ENCODE assay signal across 10 cellular contexts in the genomic region with DNA sequence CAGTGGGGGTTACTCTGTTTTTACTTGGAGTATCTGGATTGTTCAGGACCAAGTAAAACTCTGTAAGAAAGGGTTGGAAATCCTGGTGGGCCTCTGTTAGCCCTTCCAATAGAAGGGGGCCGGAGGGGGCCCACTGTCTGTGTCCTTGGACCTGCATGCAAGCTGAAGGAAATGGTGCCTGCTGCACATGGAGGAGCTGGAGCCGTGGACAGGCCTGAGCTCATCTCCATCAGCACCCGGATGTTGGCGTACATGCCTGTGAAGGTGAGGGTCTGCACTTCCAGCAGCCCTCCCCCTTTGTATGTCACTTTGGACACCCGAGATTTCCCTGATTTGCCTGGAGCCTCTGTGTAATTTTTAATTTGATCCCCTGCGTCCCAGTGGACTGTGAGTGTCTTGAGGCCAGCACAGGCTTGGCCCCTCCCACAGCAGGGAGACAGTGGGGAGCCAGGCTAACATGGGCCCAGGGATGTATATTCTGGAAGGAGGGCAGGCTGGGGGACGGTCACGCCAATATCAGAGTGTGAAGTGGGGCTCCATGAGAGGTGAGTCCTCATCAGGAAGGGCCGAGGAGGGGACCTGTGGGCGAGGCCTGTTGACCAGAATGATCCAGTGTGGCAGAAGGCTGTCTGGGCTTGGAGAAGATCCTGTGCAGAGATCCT. TPM values are rescaled to one million over a fixed set of nuclear protein-coding genes. Genes with fewer than 3 reads are reported as not detected.
DNase-seq lines count a peak whose midpoint lies in the region; ATAC-seq and TF ChIP-seq lines count a peak whose summit lies in the region.
"Had no signal": no experiment of that assay in that cellular context is flagged by ENCODE, and none has a peak within 500 bp of the region (broad histone marks: within the 10 kb centered on the region; RNA-seq: fewer than 3 reads in every experiment).

No MANE protein-coding gene starts in this region.

- WGBS in gastroesophageal sphincter (ENCODE audit: low coverage in 1 of 2), 2 donors: 83 to 90% methylated on average over 2 of the region's 10 CpGs

- TF ChIP-seq POLR2A in gastroesophageal sphincter (IDR thresholded peaks at IDR 0.05): no peak

- H3K4me3 ChIP-seq in gastroesophageal sphincter (no peak overlapping the region), subcutaneous abdominal adipose tissue (ENCODE audit: low read depth in 1 of 5, low read length in 5 of 5) (no peak overlapping the region)

- intact Hi-C loops in activated CD4-positive, alpha-beta T cell treated with anti-CD3 and anti-CD28 coated beads, Interleukin-2, amount 10 ng/mL, durations not matched to agents 24 days and 14 days (cut with micrococcal nuclease): loop anchor here (1.0 kb wide), 4 partner anchors 16 to 40 kb away; no protein-coding TSS in a partner anchor

- peak overlapping the region in 3 of 5 donors; percentile 9 to 28 (median 23) for H3K9ac ChIP-seq in subcutaneous abdominal adipose tissue (ENCODE audit: low read length in 5 of 5)

- H3K4me1 ChIP-seq in gastroesophageal sphincter (peaks cover 4 to 100% (median 31%) of the 10 kb centered on the region in 3 donors), subcutaneous abdominal adipose tissue (ENCODE audit: control insufficient read depth in 5 of 5, insufficient read depth in 5 of 5, low read length in 5 of 5) (peaks cover 0 to 40% (median 23%) of the 10 kb centered on the region in 5 donors)

- ATAC-seq in gastroesophageal sphincter: peak; percentile 14
- no peak for ATAC-seq in HG03039 (IDR thresholded peaks at IDR 0.05; ENCODE audit: unreplicated experiment)
- no peak for ATAC-seq in GM18511 (IDR thresholded peaks at IDR 0.05; ENCODE audit: unreplicated experiment)

- H3K36me3 Mint-ChIP-seq in activated CD4-positive, alpha-beta T cell treated with anti-CD3 and anti-CD28 coated beads, Interleukin-2, amount 10 ng/mL, durations not matched to agents 24 days and 14 days (ENCODE audit: low read depth): peaks cover 34% of the 10 kb centered on the region
- H3K36me3 Mint-ChIP-seq in activated CD4-positive, alpha-beta memory T cell treated with anti-CD3 and anti-CD28 coated beads, Interleukin-2, amount 10 ng/mL, durations not matched to agents 7 days and 5 days (ENCODE audit: low read depth): peaks cover 12% of the 10 kb centered on the region

- H3K27ac ChIP-seq in gastroesophageal sphincter (peak overlapping the region; percentile 11 to 85 (median 84)), subcutaneous abdominal adipose tissue (ENCODE audit: low read depth, low read length) (peak overlapping the region; percentile 46)

- CTCF ChIA-PET in activated CD4-positive, alpha-beta memory T cell treated with anti-CD3 and anti-CD28 coated beads, Interleukin-2, amount 10 ng/mL, durations not matched to agents 7 days and 5 days (lab: Charles Lee): interaction anchor here (1.2 kb wide), 1 partner anchor 11 kb away, joined by 4 read pairs; no protein-coding TSS in a partner anchor

- POLR2A ChIA-PET in activated CD4-positive, alpha-beta memory T cell treated with anti-CD3 and anti-CD28 coated beads, Interleukin-2, amount 10 ng/mL, durations not matched to agents 7 days and 5 days (lab: Charles Lee): interaction anchor here (1.2 to 1.6 kb wide), 4 partner anchors 21 to 526 kb away, joined by 3 to 8 read pairs (median 4); no protein-coding TSS in a partner anchor

- H3K9me3 Mint-ChIP-seq in activated CD4-positive, alpha-beta T cell treated with anti-CD3 and anti-CD28 coated beads, Interleukin-2, amount 10 ng/mL, durations not matched to agents 24 days and 14 days: peaks cover 10% of the 10 kb centered on the region
- peaks cover 11% of the 10 kb centered on the region for H3K9me3 Mint-ChIP-seq in activated CD4-positive, alpha-beta memory T cell treated with anti-CD3 and anti-CD28 coated beads, Interleukin-2, amount 10 ng/mL, durations not matched to agents 7 days and 5 days

- H3K4me1 Mint-ChIP-seq in activated CD4-positive, alpha-beta T cell treated with anti-CD3 and anti-CD28 coated beads, Interleukin-2, amount 10 ng/mL, durations not matched to agents 24 days and 14 days: peaks cover 63% of the 10 kb centered on the region
- H3K4me1 Mint-ChIP-seq in activated CD4-positive, alpha-beta memory T cell treated with anti-CD3 and anti-CD28 coated beads, Interleukin-2, amount 10 ng/mL, durations not matched to agents 7 days and 5 days: peaks cover 30% of the 10 kb centered on the region

- H3K9me3 ChIP-seq in gastroesophageal sphincter (no peaks in the 10 kb centered on the region), subcutaneous abdominal adipose tissue (ENCODE audit: control insufficient read depth in 5 of 5, low read length in 5 of 5) (peaks cover 0 to 2% (median 0%) of the 10 kb centered on the region in 5 donors)

- H3K27me3 Mint-ChIP-seq in activated CD4-positive, alpha-beta T cell treated with anti-CD3 and anti-CD28 coated beads, Interleukin-2, amount 10 ng/mL, durations not matched to agents 24 days and 14 days: no peaks in the 10 kb centered on the region
- H3K27me3 Mint-ChIP-seq in activated CD4-positive, alpha-beta memory T cell treated with anti-CD3 and anti-CD28 coated beads, Interleukin-2, amount 10 ng/mL, durations not matched to agents 7 days and 5 days: no peaks in the 10 kb centered on the region

- TF ChIP-seq EP300 in gastroesophageal sphincter (IDR thresholded peaks at IDR 0.05): no peak

- no peaks in the 10 kb centered on the region for H3K27me3 ChIP-seq in gastroesophageal sphincter
- no peaks in the 10 kb centered on the region for H3K27me3 ChIP-seq in subcutaneous abdominal adipose tissue (ENCODE audit: control insufficient read depth in 5 of 5, insufficient read depth in 4 of 5, low read length in 5 of 5)

- H3K27ac Mint-ChIP-seq in activated CD4-positive, alpha-beta T cell treated with anti-CD3 and anti-CD28 coated beads, Interleukin-2, amount 10 ng/mL, durations not matched to agents 24 days and 14 days: peak overlapping the region; percentile 76
- peak overlapping the region; percentile 66 for H3K27ac Mint-ChIP-seq in activated CD4-positive, alpha-beta memory T cell treated with anti-CD3 and anti-CD28 coated beads, Interleukin-2, amount 10 ng/mL, durations not matched to agents 7 days and 5 days

- no peak for TF ChIP-seq CTCF in gastroesophageal sphincter (IDR thresholded peaks at IDR 0.05)

- no peak for DNase-seq in activated CD4-positive, alpha-beta T cell treated with anti-CD3 and anti-CD28 coated beads, Interleukin-2, amount 10 ng/mL, durations not matched to agents 24 days and 14 days
- DNase-seq in activated CD4-positive, alpha-beta T cell treated with anti-CD3 and anti-CD28 coated beads, Interleukin-2, amount 50 U/mL, for 1 hour: no peak
- no peak for DNase-seq in activated CD4-positive, alpha-beta memory T cell treated with anti-CD3 and anti-CD28 coated beads, Interleukin-2, amount 10 ng/mL, durations not matched to agents 7 days and 5 days
- DNase-seq in DMS 273 (lab: John Stamatoyannopoulos, UW; ENCODE audit: unreplicated experiment): no peak
- DNase-seq: activated effector memory CD4-positive, alpha-beta T cell treated with Interleukin-2 at 50 U/mL for 16 hours; left ventricle myocardium superior had no signal

- H3K4me3 Mint-ChIP-seq in activated CD4-positive, alpha-beta T cell treated with anti-CD3 and anti-CD28 coated beads, Interleukin-2, amount 10 ng/mL, durations not matched to agents 24 days and 14 days: peak overlapping the region; percentile 36
- H3K4me3 Mint-ChIP-seq in activated CD4-positive, alpha-beta memory T cell treated with anti-CD3 and anti-CD28 coated beads, Interleukin-2, amount 10 ng/mL, durations not matched to agents 7 days and 5 days: no peak overlapping the region

- H3K36me3 ChIP-seq in gastroesophageal sphincter (no peaks in the 10 kb centered on the region), subcutaneous abdominal adipose tissue (ENCODE audit: control insufficient read depth in 5 of 5, insufficient read depth in 5 of 5, low read length in 5 of 5) (peaks cover 0 to 2% (median 0%) of the 10 kb centered on the region in 5 donors)

RNA-seq across cellular contexts. Expression of a gene that starts 16.8 kb away (rescaled TPM):
- total RNA-seq in activated CD4-positive, alpha-beta T cell treated with anti-CD3 and anti-CD28 coated beads, Interleukin-2, amount 10 ng/mL, durations not matched to agents 24 days and 14 days: 68.5 and 72.4 TPM in 2 replicates
- total RNA-seq in activated CD4-positive, alpha-beta memory T cell treated with anti-CD3 and anti-CD28 coated beads, Interleukin-2, amount 10 ng/mL, durations not matched to agents 7 days and 5 days: 10 to 100 TPM; 18.7 to 19.1 TPM
- total RNA-seq in gastroesophageal sphincter: 100 to 1,000 TPM in 3 of 4 donors, 10 to 100 TPM in 1; 95.3 to 160 (median 134) TPM
